ENCODE assay signal across 28 cellular contexts in the genomic region with DNA sequence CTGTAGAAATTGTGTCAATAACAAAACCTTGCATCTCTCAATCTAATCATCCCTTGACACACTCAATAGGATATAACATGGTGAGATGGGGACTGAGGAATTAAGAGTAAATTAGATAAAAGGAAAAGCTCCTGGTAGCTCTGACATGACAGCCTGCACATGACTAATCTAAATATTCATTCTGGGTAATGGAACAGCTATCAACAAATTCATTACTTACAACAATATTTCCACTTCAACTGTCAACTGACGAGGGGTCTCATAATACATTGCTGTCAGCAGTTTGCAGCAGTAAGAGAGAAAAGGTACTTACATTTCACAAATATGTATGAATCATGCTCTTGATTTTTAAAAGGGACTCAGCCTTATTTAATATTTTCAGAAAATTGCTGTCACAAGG.
"Had no signal": no experiment of that assay in that cellular context is flagged by ENCODE, and none has a peak within 500 bp of the region (broad histone marks: within the 10 kb centered on the region; RNA-seq: fewer than 3 reads in every experiment).

No MANE protein-coding gene starts in this region.

- H3K4me1 ChIP-seq: left ventricle myocardium inferior, pancreas, prostate gland, spleen, thyroid gland, transverse colon, upper lobe of left lung, vagina had no signal

- H3K27me3 ChIP-seq: pancreas, spleen, testis, thyroid gland, transverse colon, upper lobe of left lung, vagina had no signal

- DNase-seq: hypothalamus; immature natural killer cell; islet precursor cell; left ventricle myocardium inferior; midbrain; mucosa of descending colon; naive thymus-derived CD4-positive, alpha-beta T cell; nucleus accumbens; pancreas; posterior cingulate gyrus; retina; right cardiac atrium; small intestine; spleen; stimulated activated CD4-positive, alpha-beta T cell treated with anti-CD3 and anti-CD28 coated beads, Interleukin-1b, Interleukin-23, amount 100 ng/mL, for 48 hours; stimulated activated CD4-positive, alpha-beta T cell treated with anti-CD3 and anti-CD28 coated beads, Interleukin-2, amount 100 ng/mL, for 48 hours; stimulated activated CD4-positive, alpha-beta T cell treated with anti-CD3 and anti-CD28 coated beads, Interleukin-4, amount 100 ng/mL, for 4 hours; stimulated activated CD8-positive, alpha-beta memory T cell treated with anti-CD3 and anti-CD28 coated beads, Interleukin-4, amount 100 ng/mL, for 48 hours; stimulated activated naive CD4-positive, alpha-beta T cell treated with Interleukin-2 at 50 U/mL for 16 hours; stimulated activated naive CD8-positive, alpha-beta T cell treated with anti-CD3 and anti-CD28 coated beads, Interleukin-15, amount 100 ng/mL, for 72 hours; substantia nigra; testis; thyroid gland; transverse colon; upper lobe of left lung had no signal

- H3K36me3 ChIP-seq: left ventricle myocardium inferior, pancreas, prostate gland, spleen, thyroid gland, transverse colon, upper lobe of left lung, vagina had no signal

- H3K27ac ChIP-seq: left ventricle myocardium inferior, pancreas, prostate gland, spleen, testis, thyroid gland, transverse colon, upper lobe of left lung, vagina had no signal

- H3K4me3 ChIP-seq: left ventricle myocardium inferior, lung, mucosa of descending colon, pancreas, prostate gland, spleen, testis, thyroid gland, transverse colon, upper lobe of left lung, vagina had no signal

- H3K9me3 ChIP-seq: pancreas, prostate gland, testis, thyroid gland, transverse colon, upper lobe of left lung, vagina had no signal
